Comparison of ENCODE assay signal across 8 cellular contexts in the genomic region with DNA sequence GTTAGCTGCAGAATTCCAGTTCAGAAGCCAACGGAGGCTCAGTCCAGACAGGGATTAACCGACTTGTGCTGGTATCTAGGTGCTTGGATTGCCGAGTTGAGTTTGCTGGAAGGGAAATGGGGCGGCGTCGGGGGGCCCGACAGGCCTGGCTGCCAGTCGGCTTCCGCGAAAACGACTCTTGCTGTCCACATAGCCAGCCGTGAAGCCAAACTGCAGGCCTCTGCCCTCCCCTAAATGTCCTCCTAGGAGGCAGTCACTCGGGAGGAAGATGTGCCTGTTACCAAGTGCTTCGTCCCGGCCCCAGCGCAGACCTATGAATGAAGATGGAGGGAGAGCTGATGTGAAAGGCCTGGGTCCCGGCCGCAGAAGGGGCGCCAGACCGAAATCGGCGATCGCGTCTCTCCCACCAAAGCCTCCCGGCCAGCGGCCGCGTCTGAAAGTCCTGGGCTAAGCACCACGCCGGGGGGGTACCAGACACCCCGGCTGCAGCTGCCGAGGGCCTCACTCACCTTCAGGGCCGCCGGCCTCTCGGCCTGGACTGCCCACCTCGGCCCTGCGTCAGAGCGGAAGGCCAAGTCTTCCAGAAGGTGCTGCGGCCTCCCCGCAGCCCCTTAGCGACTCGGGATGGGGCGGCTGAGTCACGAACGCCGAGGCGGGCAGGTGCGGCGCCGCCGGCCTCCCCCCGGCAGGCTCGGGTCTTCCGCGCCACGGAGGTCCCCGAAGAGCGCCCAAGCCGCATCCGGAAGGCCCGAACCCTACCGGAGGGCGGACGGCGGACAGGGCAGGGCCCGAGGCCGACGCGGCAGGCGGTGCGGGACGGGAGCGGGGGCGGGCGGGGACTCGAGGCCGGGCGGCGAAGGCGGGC. TPM values are rescaled to one million over a fixed set of nuclear protein-coding genes. Genes with fewer than 3 reads are reported as not detected.
DNase-seq lines count a peak whose midpoint lies in the region; ATAC-seq lines count a peak whose summit lies in the region.

No MANE protein-coding gene starts in this region.

- ATAC-seq in activated CD4-positive, CD25-positive, alpha-beta regulatory T cell treated with anti-CD3 and anti-CD28 coated beads, Interleukin-2, amount 50 U/mL, for 24 hours: peak; percentile 11 to 25
- ATAC-seq in HG03520 (IDR thresholded peaks at IDR 0.05; ENCODE audit: unreplicated experiment) (peak; percentile 4), HG03469 (IDR thresholded peaks at IDR 0.05; ENCODE audit: unreplicated experiment) (no peak)
- peak; percentile 11 for ATAC-seq in effector memory CD8-positive, alpha-beta T cell (replicated peaks)

- DNase-seq in activated CD4-positive, CD25-positive, alpha-beta regulatory T cell treated with anti-CD3 and anti-CD28 coated beads, Interleukin-2, amount 50 U/mL, for 72 hours: no peak
- peak; percentile 29 for DNase-seq in activated CD4-positive, alpha-beta T cell treated with anti-CD3 and anti-CD28 coated beads, Interleukin-2, amount 10 ng/mL, durations not matched to agents 7 days and 5 days
- peak in 2 of 3 experiments; percentile 33 to 35 for DNase-seq in effector memory CD8-positive, alpha-beta T cell

- H3K4me1 ChIP-seq in mucosa of stomach (ENCODE audit: control insufficient read depth, insufficient read depth, low read length): peaks cover 19% of the 10 kb centered on the region
- H3K4me1 ChIP-seq in thymus (ENCODE audit: control insufficient read depth, insufficient read depth, low read length): peaks cover 21% of the 10 kb centered on the region

- H3K9me3 Mint-ChIP-seq in activated CD4-positive, alpha-beta T cell treated with anti-CD3 and anti-CD28 coated beads, Interleukin-2, amount 10 ng/mL, durations not matched to agents 7 days and 5 days: no peaks in the 10 kb centered on the region
- no peaks in the 10 kb centered on the region for H3K9me3 Mint-ChIP-seq in effector memory CD8-positive, alpha-beta T cell

- H3K4me3 Mint-ChIP-seq in activated CD4-positive, alpha-beta T cell treated with anti-CD3 and anti-CD28 coated beads, Interleukin-2, amount 10 ng/mL, durations not matched to agents 7 days and 5 days: peak overlapping the region; percentile 94
- peak overlapping the region; percentile 91 to 95 for H3K4me3 Mint-ChIP-seq in effector memory CD8-positive, alpha-beta T cell

- H3K27me3 ChIP-seq in mucosa of stomach (ENCODE audit: control insufficient read depth, insufficient read depth, low read length) (no peaks in the 10 kb centered on the region), thymus (ENCODE audit: control insufficient read depth, insufficient read depth) (no peaks in the 10 kb centered on the region)

- H3K36me3 ChIP-seq in mucosa of stomach (ENCODE audit: control insufficient read depth, insufficient read depth, low read length) (peaks cover 6% of the 10 kb centered on the region), thymus (ENCODE audit: control insufficient read depth, insufficient read depth) (peaks cover 18% of the 10 kb centered on the region)

- peak overlapping the region; percentile 83 for H3K27ac ChIP-seq in thymus (ENCODE audit: low read depth)

- H3K27ac Mint-ChIP-seq in activated CD4-positive, alpha-beta T cell treated with anti-CD3 and anti-CD28 coated beads, Interleukin-2, amount 10 ng/mL, durations not matched to agents 7 days and 5 days: peak overlapping the region; percentile 95
- peak overlapping the region; percentile 95 to 97 for H3K27ac Mint-ChIP-seq in effector memory CD8-positive, alpha-beta T cell

- CTCF ChIA-PET in activated CD4-positive, alpha-beta T cell treated with anti-CD3 and anti-CD28 coated beads, Interleukin-2, amount 10 ng/mL, durations not matched to agents 7 days and 5 days (lab: Charles Lee): interaction anchor here (0.6 to 2.3 kb wide), 4 partner anchors 9 to 168 kb away, joined by 3 to 13 read pairs (median 4); a partner anchor contains a TSS

- POLR2A ChIA-PET in activated CD4-positive, alpha-beta T cell treated with anti-CD3 and anti-CD28 coated beads, Interleukin-2, amount 10 ng/mL, durations not matched to agents 7 days and 5 days (lab: Charles Lee): interaction anchor here (0.6 to 2.2 kb wide), 6 partner anchors 10 to 75 kb away, joined by 3 to 7 read pairs (median 4); a partner anchor contains a TSS

- H3K4me3 ChIP-seq in mucosa of stomach (ENCODE audit: low read length): peak overlapping the region; percentile 34
- H3K4me3 ChIP-seq in thymus (ENCODE audit: low read length): peak overlapping the region; percentile 59

- no peaks in the 10 kb centered on the region for H3K27me3 Mint-ChIP-seq in activated CD4-positive, alpha-beta T cell treated with anti-CD3 and anti-CD28 coated beads, Interleukin-2, amount 10 ng/mL, durations not matched to agents 7 days and 5 days
- no peaks in the 10 kb centered on the region for H3K27me3 Mint-ChIP-seq in effector memory CD8-positive, alpha-beta T cell

- peaks cover 66% of the 10 kb centered on the region for H3K4me1 Mint-ChIP-seq in activated CD4-positive, alpha-beta T cell treated with anti-CD3 and anti-CD28 coated beads, Interleukin-2, amount 10 ng/mL, durations not matched to agents 7 days and 5 days
- peaks cover 30 to 42% of the 10 kb centered on the region in 2 donors for H3K4me1 Mint-ChIP-seq in effector memory CD8-positive, alpha-beta T cell (ENCODE audit: low read depth in 2 of 2)

- no peaks in the 10 kb centered on the region for H3K9me3 ChIP-seq in mucosa of stomach (ENCODE audit: control insufficient read depth, low read length)
- H3K9me3 ChIP-seq in thymus (ENCODE audit: control insufficient read depth): peaks cover 1% of the 10 kb centered on the region

- under 1% methylated on average over 80 of the region's 80 CpGs for WGBS in thymus

- H3K9ac ChIP-seq in mucosa of stomach (ENCODE audit: low read length): peak overlapping the region; percentile 70

- H3K36me3 Mint-ChIP-seq in activated CD4-positive, alpha-beta T cell treated with anti-CD3 and anti-CD28 coated beads, Interleukin-2, amount 10 ng/mL, durations not matched to agents 7 days and 5 days (ENCODE audit: low read depth): peaks cover 72% of the 10 kb centered on the region
- H3K36me3 Mint-ChIP-seq in effector memory CD8-positive, alpha-beta T cell (ENCODE audit: insufficient read depth): peaks cover 51% of the 10 kb centered on the region

RNA-seq across cellular contexts. Expression of a gene that starts 7.5 kb away (rescaled TPM):
- 10 to 100 TPM; 48.7 to 60.3 TPM for total RNA-seq in activated CD4-positive, alpha-beta T cell treated with anti-CD3 and anti-CD28 coated beads, Interleukin-2, amount 10 ng/mL, durations not matched to agents 7 days and 5 days
- 22.4 TPM for polyA plus RNA-seq in thymus

RNA-seq across cellular contexts. Expression of a gene that starts 9.5 kb away (rescaled TPM):
- total RNA-seq in activated CD4-positive, alpha-beta T cell treated with anti-CD3 and anti-CD28 coated beads, Interleukin-2, amount 10 ng/mL, durations not matched to agents 7 days and 5 days: 10 to 100 TPM; 21.6 to 23.2 TPM
- 15.5 TPM for polyA plus RNA-seq in thymus

RNA-seq across cellular contexts. Expression of a gene that starts 13.0 kb away (rescaled TPM):
- 10 to 100 TPM; 28.4 to 30.0 TPM for total RNA-seq in activated CD4-positive, alpha-beta T cell treated with anti-CD3 and anti-CD28 coated beads, Interleukin-2, amount 10 ng/mL, durations not matched to agents 7 days and 5 days
- polyA plus RNA-seq in thymus: 11.1 TPM

RNA-seq across cellular contexts. Expression of a gene that starts 26.6 kb away (rescaled TPM):
- total RNA-seq in activated CD4-positive, alpha-beta T cell treated with anti-CD3 and anti-CD28 coated beads, Interleukin-2, amount 10 ng/mL, durations not matched to agents 7 days and 5 days: 10 to 100 TPM; 39.7 to 40.0 TPM
- 51.4 TPM for polyA plus RNA-seq in thymus

RNA-seq across cellular contexts. Expression of a gene that starts 27.2 kb away (rescaled TPM):
- 10 to 100 TPM; 47.6 to 48.0 TPM for total RNA-seq in activated CD4-positive, alpha-beta T cell treated with anti-CD3 and anti-CD28 coated beads, Interleukin-2, amount 10 ng/mL, durations not matched to agents 7 days and 5 days
- 24.0 TPM for polyA plus RNA-seq in thymus
